In the genomic region with DNA sequence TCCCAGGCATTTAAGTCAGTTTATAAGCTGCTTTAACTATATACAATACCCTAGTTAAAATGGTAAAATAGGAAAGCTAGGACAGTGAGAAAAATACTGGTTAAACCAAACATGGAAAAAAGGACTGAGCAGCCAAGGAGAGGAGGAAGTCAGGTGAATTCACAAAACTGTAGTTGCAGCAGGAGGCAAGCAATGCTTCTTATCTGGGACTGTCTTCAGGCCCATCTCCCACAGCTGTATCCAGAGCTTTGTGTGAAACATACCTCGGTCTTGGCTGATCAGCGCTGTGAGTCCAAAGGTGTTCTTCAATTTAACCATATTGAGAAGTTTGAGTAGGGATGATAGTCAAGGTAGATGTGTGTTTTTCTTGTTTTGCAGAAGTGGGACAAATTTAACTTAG, we compare ENCODE assay signal across 25 cellular contexts. TPM values are rescaled to one million over a fixed set of nuclear protein-coding genes. Genes with fewer than 3 reads are reported as not detected.
"Had no signal": no experiment of that assay in that cellular context is flagged by ENCODE, and none has a peak within 500 bp of the region (broad histone marks: within the 10 kb centered on the region; RNA-seq: fewer than 3 reads in every experiment).

No MANE protein-coding gene starts in this region.

- H3K36me3 Mint-ChIP-seq: activated naive CD4-positive, alpha-beta T cell treated with anti-CD3 and anti-CD28 coated beads, Interleukin-2, amount 50 U/mL, for 72 hours; brain had no signal

- FAIRE-seq: bronchial epithelial cell had no signal

- H3K36me3 ChIP-seq: adrenal gland, WERI-Rb-1 had no signal

- H3K27me3 Mint-ChIP-seq: brain had no signal

- H3K4me1 Mint-ChIP-seq: activated CD4-positive, alpha-beta T cell treated with anti-CD3 and anti-CD28 coated beads, Interleukin-2, amount 10 ng/mL, durations not matched to agents 24 days and 14 days had no signal

- H3K4me1 ChIP-seq: adrenal gland had no signal

- H3K27me3 ChIP-seq: adrenal gland had no signal

- ATAC-seq: activated naive CD4-positive, alpha-beta T cell treated with anti-CD3 and anti-CD28 coated beads, Interleukin-2, amount 50 U/mL, for 72 hours; activated T-cell treated with anti-CD3 and anti-CD28 coated beads, Interleukin-2, amount 50 U/mL, for 4 hours had no signal

- H3K27ac ChIP-seq: adrenal gland, PC-9, WERI-Rb-1 had no signal

- DNase-seq: activated CD4-positive, alpha-beta T cell treated with anti-CD3 and anti-CD28 coated beads, Interleukin-2, amount 10 ng/mL, durations not matched to agents 24 days and 14 days; activated CD4-positive, alpha-beta T cell treated with anti-CD3 and anti-CD28 coated beads, Interleukin-2, amount 50 U/mL, for 4 hours; activated CD8-positive, alpha-beta memory T cell treated with anti-CD3 and anti-CD28 coated beads, Interleukin-2, amount 50 U/mL, for 4 hours; activated gamma-delta T cell treated with Interleukin-2 at 50 U/mL for 16 hours; activated naive CD4-positive, alpha-beta T cell treated with anti-CD3 and anti-CD28 coated beads for 36 hours; activated T-cell treated with anti-CD3 and anti-CD28 coated beads for 4 hours; activated T-cell treated with anti-CD3 and anti-CD28 coated beads, Interleukin-2, amount 50 U/mL, for 4 hours; adrenal gland; caudate nucleus; cerebellar nuclear complex; NCI-H1417 treated with DMSO at 0.1 percent for 48 hours; NCI-H187 treated with DMSO at 0.1 percent for 48 hours; NCI-H510A; NK-92 treated with Interleukin-12 subunit alpha and Interleukin-12 subunit beta, amount 100 ng/mL, for 24 hours; PC-9; Right ventricle myocardium superior; T1000; WERI-Rb-1 had no signal

- H3K4me2 ChIP-seq: PC-9 had no signal

- H3K4me3 ChIP-seq: adrenal gland, PC-9 had no signal

- H3K9me3 Mint-ChIP-seq: activated CD4-positive, alpha-beta T cell treated with anti-CD3 and anti-CD28 coated beads, Interleukin-2, amount 10 ng/mL, durations not matched to agents 24 days and 14 days; activated naive CD4-positive, alpha-beta T cell treated with anti-CD3 and anti-CD28 coated beads for 36 hours; activated naive CD4-positive, alpha-beta T cell treated with anti-CD3 and anti-CD28 coated beads, Interleukin-2, amount 50 U/mL, for 72 hours; activated T-cell treated with anti-CD3 and anti-CD28 coated beads, Interleukin-2, amount 50 U/mL, for 4 hours; activated T-helper 1 cell treated with anti-CD3 and anti-CD28 coated beads, Interleukin-12 subunit alpha, Interleukin-12 subunit beta, Interleukin-2, Interleukin-4 antibody, amounts not matched to agents 30 ng/mL and 10 ng/mL and 1 ng/mL, durations not matched to agents 14 hours and 24 hours and 36 hours; brain had no signal

- H2AFZ ChIP-seq: PC-9 had no signal

- H3K27ac Mint-ChIP-seq: activated CD4-positive, alpha-beta T cell treated with anti-CD3 and anti-CD28 coated beads, Interleukin-2, amount 10 ng/mL, durations not matched to agents 24 days and 14 days; activated naive CD4-positive, alpha-beta T cell treated with anti-CD3 and anti-CD28 coated beads for 36 hours; activated naive CD4-positive, alpha-beta T cell treated with anti-CD3 and anti-CD28 coated beads, Interleukin-2, amount 50 U/mL, for 72 hours; activated T-helper 1 cell treated with anti-CD3 and anti-CD28 coated beads, Interleukin-12 subunit alpha, Interleukin-12 subunit beta, Interleukin-2, Interleukin-4 antibody, amounts not matched to agents 30 ng/mL and 10 ng/mL and 1 ng/mL, durations not matched to agents 14 hours and 24 hours and 36 hours had no signal

- H3K4me3 Mint-ChIP-seq: activated CD4-positive, alpha-beta T cell treated with anti-CD3 and anti-CD28 coated beads, Interleukin-2, amount 10 ng/mL, durations not matched to agents 24 days and 14 days; activated naive CD4-positive, alpha-beta T cell treated with anti-CD3 and anti-CD28 coated beads for 36 hours; activated T-cell treated with anti-CD3 and anti-CD28 coated beads, Interleukin-2, amount 50 U/mL, for 4 hours; activated T-helper 1 cell treated with anti-CD3 and anti-CD28 coated beads, Interleukin-12 subunit alpha, Interleukin-12 subunit beta, Interleukin-2, Interleukin-4 antibody, amounts not matched to agents 30 ng/mL and 10 ng/mL and 1 ng/mL, durations not matched to agents 14 hours and 24 hours and 36 hours had no signal

- H3K9me3 ChIP-seq: adrenal gland had no signal

RNA-seq across cellular contexts. Expression of a gene that starts 30.3 kb away (rescaled TPM):
- total RNA-seq: activated CD4-positive, alpha-beta T cell treated with anti-CD3 and anti-CD28 coated beads, Interleukin-2, amount 10 ng/mL, durations not matched to agents 24 days and 14 days; activated naive CD4-positive, alpha-beta T cell treated with anti-CD3 and anti-CD28 coated beads for 36 hours; activated naive CD4-positive, alpha-beta T cell treated with anti-CD3 and anti-CD28 coated beads, Interleukin-2, amount 50 U/mL, for 72 hours; activated T-cell treated with anti-CD3 and anti-CD28 coated beads, Interleukin-2, amount 50 U/mL, for 4 hours; activated T-helper 1 cell treated with anti-CD3 and anti-CD28 coated beads, Interleukin-12 subunit alpha, Interleukin-12 subunit beta, Interleukin-2, Interleukin-4 antibody, amounts not matched to agents 30 ng/mL and 10 ng/mL and 1 ng/mL, durations not matched to agents 14 hours and 24 hours and 36 hours; adrenal gland; bronchial epithelial cell; MCF 10A; PC-9; Right ventricle myocardium superior; T-helper 1 cell treated with Interleukin-12 subunit alpha and Interleukin-12 subunit beta and Interleukin-4 antibody, amounts not matched to agents 30 ng/mL and 1 ng/mL, for 36 hours; T-helper 2 cell treated with Interferon-gamma antibody and Interleukin-4, amounts not matched to agents 100 ng/mL and 5 ng/mL, for 36 hours had no signal
- polyA plus RNA-seq: adrenal gland had no signal
